In the genomic region with DNA sequence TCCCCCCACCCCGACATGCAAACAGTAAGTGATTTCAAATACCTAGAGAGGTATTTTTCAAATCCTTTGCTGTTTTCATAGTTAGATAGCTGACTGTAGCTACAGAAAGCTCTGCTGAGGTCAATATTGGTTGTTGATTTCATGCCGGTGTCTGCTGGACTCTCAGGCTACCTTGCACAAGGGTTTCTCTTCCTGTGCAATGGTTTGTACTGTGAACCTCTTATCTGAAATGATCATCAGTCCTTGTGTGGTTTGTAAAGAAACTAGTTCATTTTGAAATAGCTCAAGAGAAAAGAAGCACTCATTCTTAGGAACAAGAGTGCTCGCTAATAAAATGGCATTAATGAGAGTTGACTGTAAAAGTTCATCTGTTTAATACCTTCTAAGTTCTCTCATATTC, we compare ENCODE assay signal across 11 cellular contexts. TPM values are rescaled to one million over a fixed set of nuclear protein-coding genes. Genes with fewer than 3 reads are reported as not detected.
DNase-seq lines count a peak whose midpoint lies in the region; ATAC-seq and TF ChIP-seq lines count a peak whose summit lies in the region.
"Had no signal": no experiment of that assay in that cellular context is flagged by ENCODE, and none has a peak within 500 bp of the region (broad histone marks: within the 10 kb centered on the region; RNA-seq: fewer than 3 reads in every experiment).

No MANE protein-coding gene starts in this region.

- H3K27ac ChIP-seq in naive thymus-derived CD4-positive, alpha-beta T cell (ENCODE audit: low read depth, low read length), result peak overlapping the region; percentile 75
- H3K27ac ChIP-seq in right cardiac atrium (ENCODE audit: low read length) (no peak overlapping the region), RWPE1 (no peak overlapping the region)

- ATAC-seq in activated naive CD8-positive, alpha-beta T cell treated with anti-CD3 and anti-CD28 coated beads, Interleukin-2, amount 10 ng/mL, durations not matched to agents 7 days and 5 days (ENCODE audit: low read depth), result no peak
- no peak for ATAC-seq in naive thymus-derived CD4-positive, alpha-beta T cell
- ATAC-seq in right cardiac atrium (no peak), HG02623 (IDR thresholded peaks at IDR 0.05; ENCODE audit: unreplicated experiment) (no peak)

- intact Hi-C loops in naive thymus-derived CD4-positive, alpha-beta T cell (cut with micrococcal nuclease), result loop anchor here in 1 of 2 donors (2.0 kb wide), 1 partner anchor 16 kb away; no protein-coding TSS in a partner anchor
- intact Hi-C loops in right cardiac atrium (cut with DNase I), result no loop called here

- H3K36me3 Mint-ChIP-seq in activated naive CD8-positive, alpha-beta T cell treated with anti-CD3 and anti-CD28 coated beads, Interleukin-2, amount 10 ng/mL, durations not matched to agents 7 days and 5 days, result peaks cover 5% of the 10 kb centered on the region
- H3K36me3 Mint-ChIP-seq in naive thymus-derived CD4-positive, alpha-beta T cell, result no peaks in the 10 kb centered on the region

- H3K4me1 ChIP-seq in naive thymus-derived CD4-positive, alpha-beta T cell (ENCODE audit: control insufficient read depth in 2 of 2, insufficient read depth in 2 of 2, low read length in 2 of 2), result peaks cover 47 to 54% of the 10 kb centered on the region in 2 donors
- peaks cover 7% of the 10 kb centered on the region for H3K4me1 ChIP-seq in right cardiac atrium (ENCODE audit: control insufficient read depth, insufficient read depth, low read length)

- H3K27me3 ChIP-seq in naive thymus-derived CD4-positive, alpha-beta T cell (ENCODE audit: control insufficient read depth in 2 of 2, insufficient read depth in 2 of 2, low read length in 2 of 2), result no peaks in the 10 kb centered on the region
- no peaks in the 10 kb centered on the region for H3K27me3 ChIP-seq in right cardiac atrium (ENCODE audit: control insufficient read depth, insufficient read depth)

- peak overlapping the region; percentile 88 for H3K27ac Mint-ChIP-seq in activated naive CD8-positive, alpha-beta T cell treated with anti-CD3 and anti-CD28 coated beads, Interleukin-2, amount 10 ng/mL, durations not matched to agents 7 days and 5 days
- H3K27ac Mint-ChIP-seq in naive thymus-derived CD4-positive, alpha-beta T cell, result peak overlapping the region; percentile 21 to 92 (median 90)

- CTCF ChIA-PET in naive thymus-derived CD4-positive, alpha-beta T cell (lab: Charles Lee), result interaction anchor here (0.8 to 2.1 kb wide), 4 partner anchors 17 to 119 kb away, joined by 3 to 7 read pairs (median 5); no protein-coding TSS in a partner anchor
- CTCF ChIA-PET in RWPE1 (lab: Yijun Ruan, JAX), result no interaction called here

- peak; percentile 57 for DNase-seq in GM12865 (ENCODE audit: low read depth)
- DNase-seq in LNCaP clone FGC (ENCODE audit: low read depth), result peak; percentile 27
- no peak for DNase-seq in activated naive CD8-positive, alpha-beta T cell treated with anti-CD3 and anti-CD28 coated beads, Interleukin-2, amount 10 ng/mL, durations not matched to agents 7 days and 5 days
- no peak for DNase-seq in naive thymus-derived CD4-positive, alpha-beta T cell
- no peak for DNase-seq in right cardiac atrium
- DNase-seq in T1000 (lab: John Stamatoyannopoulos, UW), result no peak
- DNase-seq in RWPE1 (ENCODE audit: low spot score), result no peak
- DNase-seq: foreskin fibroblast, GDM1, NCI-H2171 had no signal

- no peaks in the 10 kb centered on the region for H3K27me3 Mint-ChIP-seq in activated naive CD8-positive, alpha-beta T cell treated with anti-CD3 and anti-CD28 coated beads, Interleukin-2, amount 10 ng/mL, durations not matched to agents 7 days and 5 days
- H3K27me3 Mint-ChIP-seq in naive thymus-derived CD4-positive, alpha-beta T cell, result no peaks in the 10 kb centered on the region

- TF ChIP-seq CTCF in GM12865 (IDR thresholded peaks at IDR 0.05; ENCODE audit: insufficient read depth, low read depth, low read length, missing control alignments) (no peak), LNCaP clone FGC (IDR thresholded peaks at IDR 0.05; ENCODE audit: control insufficient read depth, extremely low read depth, insufficient read depth) (no peak), RWPE1 (conservative IDR thresholded peaks at IDR 0.05; ENCODE audit: low read depth) (no peak)

- WGBS in right cardiac atrium, result 64% methylated on average over 3 of the region's 3 CpGs

- H3K9me3 Mint-ChIP-seq in activated naive CD8-positive, alpha-beta T cell treated with anti-CD3 and anti-CD28 coated beads, Interleukin-2, amount 10 ng/mL, durations not matched to agents 7 days and 5 days, result no peaks in the 10 kb centered on the region
- no peaks in the 10 kb centered on the region for H3K9me3 Mint-ChIP-seq in naive thymus-derived CD4-positive, alpha-beta T cell

- H3K9me3 ChIP-seq in naive thymus-derived CD4-positive, alpha-beta T cell (ENCODE audit: control insufficient read depth in 2 of 3, low read length in 3 of 3), result no peaks in the 10 kb centered on the region
- no peaks in the 10 kb centered on the region for H3K9me3 ChIP-seq in right cardiac atrium (ENCODE audit: control insufficient read depth, low read length)

- peak overlapping the region; percentile 86 for H3K4me3 Mint-ChIP-seq in activated naive CD8-positive, alpha-beta T cell treated with anti-CD3 and anti-CD28 coated beads, Interleukin-2, amount 10 ng/mL, durations not matched to agents 7 days and 5 days
- peak overlapping the region; percentile 68 to 92 (median 90) for H3K4me3 Mint-ChIP-seq in naive thymus-derived CD4-positive, alpha-beta T cell

- H3K36me3 ChIP-seq in naive thymus-derived CD4-positive, alpha-beta T cell (ENCODE audit: control insufficient read depth in 2 of 3, insufficient read depth in 3 of 3, low read length in 3 of 3), result no peaks in the 10 kb centered on the region

- H3K4me3 ChIP-seq in GM12865 (ENCODE audit: low read depth, low read length) (no peak overlapping the region), LNCaP clone FGC (ENCODE audit: low read depth, low read length) (no peak overlapping the region), right cardiac atrium (ENCODE audit: low read length) (no peak overlapping the region)
- H3K4me3 ChIP-seq in naive thymus-derived CD4-positive, alpha-beta T cell (ENCODE audit: low read length), result peak overlapping the region; percentile 71

- POLR2A ChIA-PET in activated naive CD8-positive, alpha-beta T cell treated with anti-CD3 and anti-CD28 coated beads, Interleukin-2, amount 10 ng/mL, durations not matched to agents 7 days and 5 days (lab: Charles Lee), result interaction anchor here (0.8 to 5.7 kb wide), 4 partner anchors 12 to 205 kb away, joined by 3 to 47 read pairs (median 4); no protein-coding TSS in a partner anchor
- POLR2A ChIA-PET in naive thymus-derived CD4-positive, alpha-beta T cell (lab: Charles Lee), result interaction anchor here (0.6 to 5.5 kb wide), 6 partner anchors 10 to 298 kb away, joined by 3 to 52 read pairs (median 3); partner anchors contain the start of gene MTMR1
- POLR2A ChIA-PET in RWPE1 (lab: Yijun Ruan, JAX; ENCODE audit: low non-redundant PET), result no interaction called here

- H3K4me1 Mint-ChIP-seq in activated naive CD8-positive, alpha-beta T cell treated with anti-CD3 and anti-CD28 coated beads, Interleukin-2, amount 10 ng/mL, durations not matched to agents 7 days and 5 days, result peaks cover 46% of the 10 kb centered on the region
- peaks cover 15 to 65% (median 60%) of the 10 kb centered on the region in 7 donors for H3K4me1 Mint-ChIP-seq in naive thymus-derived CD4-positive, alpha-beta T cell

RNA-seq across cellular contexts. Expression of gene MTM1, which starts 2.1 kb away (rescaled TPM):
- total RNA-seq in activated naive CD8-positive, alpha-beta T cell treated with anti-CD3 and anti-CD28 coated beads, Interleukin-2, amount 10 ng/mL, durations not matched to agents 7 days and 5 days, result 10 to 100 TPM; 30.5 to 34.5 TPM
- 10 to 100 TPM; 21.8 to 34.7 (median 28.8) TPM for total RNA-seq in naive thymus-derived CD4-positive, alpha-beta T cell
- polyA plus RNA-seq in naive thymus-derived CD4-positive, alpha-beta T cell, result 10 to 100 TPM; 11.9 to 14.7 TPM
- total RNA-seq in right cardiac atrium, result 10 to 100 TPM; 13.8 to 16.9 (median 15.2) TPM
- polyA plus RNA-seq in right cardiac atrium, result 4.0 TPM

Comparison
In these comparisons a context has a peak if more than half of its experiments do, and no peak if none do; other contexts are left out.
1. DNase-seq: peak in GM12865 (single experiment) and LNCaP clone FGC (single experiment); none in activated naive CD8-positive, alpha-beta T cell treated with anti-CD3 and anti-CD28 coated beads, Interleukin-2, amount 10 ng/mL, durations not matched to agents 7 days and 5 days (single experiment), naive thymus-derived CD4-positive, alpha-beta T cell (0 of 9), right cardiac atrium (0 of 3), T1000 (single experiment) and RWPE1 (single experiment).